ENCODE assay signal across 15 cellular contexts in genomic region chr2:177597759-177598158, GRCh38.
DNase-seq lines count a peak whose midpoint lies in the region; ATAC-seq, FAIRE-seq and TF ChIP-seq lines count a peak whose summit lies in the region.
"Had no signal": no experiment of that assay in that cellular context is flagged by ENCODE, and none has a peak within 500 bp of the region (broad histone marks: within the 10 kb centered on the region; RNA-seq: fewer than 3 reads in every experiment).

No MANE protein-coding gene starts in this region.

- H3K36me3 Mint-ChIP-seq in T-helper 2 cell treated with Interferon-gamma antibody and Interleukin-4, amounts not matched to agents 5 μg/mL and 100 μg/mL, for 36 hours (ENCODE audit: low read depth), result no peaks in the 10 kb centered on the region
- H3K36me3 Mint-ChIP-seq: IgD-negative memory B cell had no signal

- peaks cover 13% of the 10 kb centered on the region for H3K4me1 ChIP-seq in hepatocyte (ENCODE audit: insufficient read depth)
- H3K4me1 ChIP-seq in sigmoid colon, result peaks cover 0 to 33% (median 21%) of the 10 kb centered on the region in 4 donors
- H3K4me1 ChIP-seq in mucosa of descending colon (ENCODE audit: low read depth), result peaks cover 5% of the 10 kb centered on the region

- FAIRE-seq in TTC549 (lab: Jason Lieb, UNC), result peak; percentile 100
- FAIRE-seq: colon had no signal

- peak; percentile 70 for DNase-seq in HEK293T (ENCODE audit: extremely low spot score)
- no peak for DNase-seq in hepatocyte (ENCODE audit: low spot score)
- DNase-seq in sigmoid colon, result no peak
- DNase-seq in DMS53 (lab: John Stamatoyannopoulos, UW), result no peak
- no peak for DNase-seq in mucosa of descending colon
- no peak for DNase-seq in T-helper 2 cell treated with Interferon-gamma antibody and Interleukin-4, amounts not matched to agents 5 μg/mL and 100 μg/mL, for 36 hours (ENCODE audit: low spot score)
- DNase-seq: activated CD4-positive, alpha-beta T cell treated with anti-CD3 and anti-CD28 coated beads, Interleukin-2, amount 50 U/mL, for 4 hours; activated naive CD4-positive, alpha-beta T cell treated with Interleukin-2 at 50 U/mL for 16 hours; mammary epithelial cell; NCI-H2029; NCI-H510A; stimulated activated CD4-positive, alpha-beta T cell treated with anti-CD3 and anti-CD28 coated beads, Interleukin-2, amount 100 ng/mL, for 24 hours had no signal

- CTCF ChIA-PET in HEK293T (lab: Yijun Ruan, JAX), result no interaction called here

- no peaks in the 10 kb centered on the region for H3K9me3 Mint-ChIP-seq in T-helper 2 cell treated with Interferon-gamma antibody and Interleukin-4, amounts not matched to agents 5 μg/mL and 100 μg/mL, for 36 hours
- H3K9me3 Mint-ChIP-seq: IgD-negative memory B cell had no signal

- no peak for TF ChIP-seq POLR2A in sigmoid colon (IDR thresholded peaks at IDR 0.05)

- H3K27me3 ChIP-seq in hepatocyte, result no peaks in the 10 kb centered on the region
- no peaks in the 10 kb centered on the region for H3K27me3 ChIP-seq in sigmoid colon

- no peak for TF ChIP-seq EP300 in sigmoid colon (IDR thresholded peaks at IDR 0.05)

- H3K79me2 ChIP-seq in hepatocyte, result no peaks in the 10 kb centered on the region

- H3K4me1 Mint-ChIP-seq in T-helper 2 cell treated with Interferon-gamma antibody and Interleukin-4, amounts not matched to agents 5 μg/mL and 100 μg/mL, for 36 hours (ENCODE audit: low read depth), result peaks cover 6% of the 10 kb centered on the region
- H3K4me1 Mint-ChIP-seq: IgD-negative memory B cell had no signal

- no peak for TF ChIP-seq CTCF in hepatocyte (IDR thresholded peaks at IDR 0.05; ENCODE audit: poor library complexity)
- no peak for TF ChIP-seq CTCF in sigmoid colon (IDR thresholded peaks at IDR 0.05)
- TF ChIP-seq CTCF in mucosa of descending colon (IDR thresholded peaks at IDR 0.05), result no peak

- H3K27ac Mint-ChIP-seq in T-helper 2 cell treated with Interferon-gamma antibody and Interleukin-4, amounts not matched to agents 5 μg/mL and 100 μg/mL, for 36 hours, result no peak overlapping the region

- no peaks in the 10 kb centered on the region for H3K36me3 ChIP-seq in hepatocyte (replicated peaks; ENCODE audit: insufficient read depth, low read depth)
- H3K36me3 ChIP-seq in sigmoid colon, result no peaks in the 10 kb centered on the region
- H3K36me3 ChIP-seq in mucosa of descending colon (ENCODE audit: low read depth), result no peaks in the 10 kb centered on the region

- no peaks in the 10 kb centered on the region for H3K9me3 ChIP-seq in hepatocyte (ENCODE audit: low read depth)
- H3K9me3 ChIP-seq in sigmoid colon, result no peaks in the 10 kb centered on the region
- no peaks in the 10 kb centered on the region for H3K9me3 ChIP-seq in mucosa of descending colon

- H3K4me3 Mint-ChIP-seq in T-helper 2 cell treated with Interferon-gamma antibody and Interleukin-4, amounts not matched to agents 5 μg/mL and 100 μg/mL, for 36 hours, result no peak overlapping the region
- H3K4me3 Mint-ChIP-seq: IgD-negative memory B cell had no signal

- no peak overlapping the region for H3K4me3 ChIP-seq in hepatocyte
- peak overlapping the region in 1 of 4 donors; percentile 8 for H3K4me3 ChIP-seq in sigmoid colon
- no peak overlapping the region for H3K4me3 ChIP-seq in mucosa of descending colon

- ATAC-seq in mucosa of descending colon, result no peak

- POLR2A ChIA-PET in HEK293T (lab: Yijun Ruan, JAX), result no interaction called here

- H3K27ac ChIP-seq in hepatocyte (no peak overlapping the region), sigmoid colon (peak overlapping the region in 3 of 4 donors; percentile 54 to 65 (median 56))

- WGBS in hepatocyte (ENCODE audit: low lambda C conversion rate, missing lambda C conversion rate), result 22% methylated on average over 6 of the region's 6 CpGs
- 66 to 70% methylated on average over 6 of the region's 6 CpGs for WGBS in sigmoid colon, 2 donors

- no peak overlapping the region for H2AFZ ChIP-seq in hepatocyte

- no peaks in the 10 kb centered on the region for H3K27me3 Mint-ChIP-seq in T-helper 2 cell treated with Interferon-gamma antibody and Interleukin-4, amounts not matched to agents 5 μg/mL and 100 μg/mL, for 36 hours (ENCODE audit: low read depth)

- no peaks in the 10 kb centered on the region for H4K20me1 ChIP-seq in hepatocyte (ENCODE audit: insufficient read depth, poor library complexity, severe bottlenecking)

- no peaks in the 10 kb centered on the region for H3K9me2 ChIP-seq in hepatocyte (replicated peaks; ENCODE audit: insufficient read depth)

- intact Hi-C loops in sigmoid colon (cut with DNase I), result loop anchor here (5.0 kb wide), 1 partner anchor 40 kb away; no protein-coding TSS in a partner anchor
- intact Hi-C loops in mucosa of descending colon (cut with DNase I, micrococcal nuclease), result no loop called here

- peak overlapping the region; percentile 41 for H3K4me2 ChIP-seq in hepatocyte

TF ChIP-seq in HEK293T, 16 proteins besides CTCF, POLR2A, EP300 and RAD21:
- peak; percentile 93 for TF ChIP-seq PKNOX1 (IDR thresholded peaks at IDR 0.05)
- peak; percentile 99 for TF ChIP-seq CTBP1 (IDR thresholded peaks at IDR 0.05; ENCODE audit: borderline replicate concordance)
- peak; percentile 55; the same call in 1 of the 2 replicates for TF ChIP-seq TARDBP (IDR thresholded peaks at IDR 0.05)
- TF ChIP-seq SUZ12 (IDR thresholded peaks at IDR 0.05), result no peak
- peak; percentile 87 for TF ChIP-seq ARNT (IDR thresholded peaks at IDR 0.05)
- no peak for TF ChIP-seq FOXK2 (IDR thresholded peaks at IDR 0.05)
- TF ChIP-seq FOXM1 (IDR thresholded peaks at IDR 0.05; ENCODE audit: borderline replicate concordance), result peak; percentile 67; the same call in 1 of the 2 replicates
- TF ChIP-seq FOXA1 (IDR thresholded peaks at IDR 0.05), result peak; percentile 80; the same call in 1 of the 2 replicates
- TF ChIP-seq ZNF384 (IDR thresholded peaks at IDR 0.05), result no peak
- no peak for TF ChIP-seq L3MBTL2 (conservative IDR thresholded peaks at IDR 0.05)
- TF ChIP-seq LEF1 (IDR thresholded peaks at IDR 0.05; ENCODE audit: borderline replicate concordance), result peak; percentile 81; the same call in 1 of the 2 replicates
